Comparison of ENCODE assay signal across 2 cellular contexts in the genomic region with DNA sequence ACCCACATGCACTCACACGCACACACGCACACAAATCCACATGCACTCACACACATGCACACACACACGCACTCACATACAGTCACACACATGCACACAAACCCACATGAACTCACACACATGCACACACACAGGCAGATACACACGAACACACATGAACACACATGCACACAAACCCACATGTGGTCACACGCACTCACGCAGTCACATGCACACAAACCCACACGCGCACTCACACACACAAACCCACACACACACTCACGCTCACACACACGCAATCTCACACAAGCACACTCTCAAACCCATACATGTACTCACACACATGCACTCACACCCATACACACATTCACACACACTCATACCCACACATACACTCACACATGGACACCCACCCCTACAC.
TF ChIP-seq lines count a peak whose summit lies in the region.

No MANE protein-coding gene starts in this region.

TF ChIP-seq in HepG2, 621 proteins besides CTCF, POLR2A, EP300 and RAD21 (continued from another document and continues in another):
- TF ChIP-seq, protein P1, sequence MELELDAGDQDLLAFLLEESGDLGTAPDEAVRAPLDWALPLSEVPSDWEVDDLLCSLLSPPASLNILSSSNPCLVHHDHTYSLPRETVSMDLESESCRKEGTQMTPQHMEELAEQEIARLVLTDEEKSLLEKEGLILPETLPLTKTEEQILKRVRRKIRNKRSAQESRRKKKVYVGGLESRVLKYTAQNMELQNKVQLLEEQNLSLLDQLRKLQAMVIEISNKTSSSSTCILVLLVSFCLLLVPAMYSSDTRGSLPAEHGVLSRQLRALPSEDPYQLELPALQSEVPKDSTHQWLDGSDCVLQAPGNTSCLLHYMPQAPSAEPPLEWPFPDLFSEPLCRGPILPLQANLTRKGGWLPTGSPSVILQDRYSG (CRISPR knock-in tag; IDR thresholded peaks at IDR 0.05): no peak
- TF ChIP-seq, protein P2, sequence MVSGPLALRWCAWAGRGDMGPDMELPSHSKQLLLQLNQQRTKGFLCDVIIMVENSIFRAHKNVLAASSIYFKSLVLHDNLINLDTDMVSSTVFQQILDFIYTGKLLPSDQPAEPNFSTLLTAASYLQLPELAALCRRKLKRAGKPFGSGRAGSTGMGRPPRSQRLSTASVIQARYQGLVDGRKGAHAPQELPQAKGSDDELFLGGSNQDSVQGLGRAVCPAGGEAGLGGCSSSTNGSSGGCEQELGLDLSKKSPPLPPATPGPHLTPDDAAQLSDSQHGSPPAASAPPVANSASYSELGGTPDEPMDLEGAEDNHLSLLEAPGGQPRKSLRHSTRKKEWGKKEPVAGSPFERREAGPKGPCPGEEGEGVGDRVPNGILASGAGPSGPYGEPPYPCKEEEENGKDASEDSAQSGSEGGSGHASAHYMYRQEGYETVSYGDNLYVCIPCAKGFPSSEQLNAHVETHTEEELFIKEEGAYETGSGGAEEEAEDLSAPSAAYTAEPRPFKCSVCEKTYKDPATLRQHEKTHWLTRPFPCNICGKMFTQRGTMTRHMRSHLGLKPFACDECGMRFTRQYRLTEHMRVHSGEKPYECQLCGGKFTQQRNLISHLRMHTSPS (CRISPR knock-in tag; IDR thresholded peaks at IDR 0.05; ENCODE audit: low read depth): no peak
- TF ChIP-seq, protein P3, sequence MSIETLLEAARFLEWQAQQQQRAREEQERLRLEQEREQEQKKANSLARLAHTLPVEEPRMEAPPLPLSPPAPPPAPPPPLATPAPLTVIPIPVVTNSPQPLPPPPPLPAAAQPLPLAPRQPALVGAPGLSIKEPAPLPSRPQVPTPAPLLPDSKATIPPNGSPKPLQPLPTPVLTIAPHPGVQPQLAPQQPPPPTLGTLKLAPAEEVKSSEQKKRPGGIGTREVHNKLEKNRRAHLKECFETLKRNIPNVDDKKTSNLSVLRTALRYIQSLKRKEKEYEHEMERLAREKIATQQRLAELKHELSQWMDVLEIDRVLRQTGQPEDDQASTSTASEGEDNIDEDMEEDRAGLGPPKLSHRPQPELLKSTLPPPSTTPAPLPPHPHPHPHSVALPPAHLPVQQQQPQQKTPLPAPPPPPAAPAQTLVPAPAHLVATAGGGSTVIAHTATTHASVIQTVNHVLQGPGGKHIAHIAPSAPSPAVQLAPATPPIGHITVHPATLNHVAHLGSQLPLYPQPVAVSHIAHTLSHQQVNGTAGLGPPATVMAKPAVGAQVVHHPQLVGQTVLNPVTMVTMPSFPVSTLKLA (IDR thresholded peaks at IDR 0.05): peak; percentile 94
- TF ChIP-seq SNRNP70 (IDR thresholded peaks at IDR 0.05; ENCODE audit: low read depth, low read length): no peak
- TF ChIP-seq ZNF546 (CRISPR knock-in tag; conservative IDR thresholded peaks at IDR 0.05): no peak
- TF ChIP-seq ZNF207 (IDR thresholded peaks at IDR 0.05; ENCODE audit: borderline replicate concordance): 0 out of 2 replicates have a peak, but pooled peaks have one; percentile 18
- no peak for TF ChIP-seq NFRKB (IDR thresholded peaks at IDR 0.05)
- TF ChIP-seq, protein P4, sequence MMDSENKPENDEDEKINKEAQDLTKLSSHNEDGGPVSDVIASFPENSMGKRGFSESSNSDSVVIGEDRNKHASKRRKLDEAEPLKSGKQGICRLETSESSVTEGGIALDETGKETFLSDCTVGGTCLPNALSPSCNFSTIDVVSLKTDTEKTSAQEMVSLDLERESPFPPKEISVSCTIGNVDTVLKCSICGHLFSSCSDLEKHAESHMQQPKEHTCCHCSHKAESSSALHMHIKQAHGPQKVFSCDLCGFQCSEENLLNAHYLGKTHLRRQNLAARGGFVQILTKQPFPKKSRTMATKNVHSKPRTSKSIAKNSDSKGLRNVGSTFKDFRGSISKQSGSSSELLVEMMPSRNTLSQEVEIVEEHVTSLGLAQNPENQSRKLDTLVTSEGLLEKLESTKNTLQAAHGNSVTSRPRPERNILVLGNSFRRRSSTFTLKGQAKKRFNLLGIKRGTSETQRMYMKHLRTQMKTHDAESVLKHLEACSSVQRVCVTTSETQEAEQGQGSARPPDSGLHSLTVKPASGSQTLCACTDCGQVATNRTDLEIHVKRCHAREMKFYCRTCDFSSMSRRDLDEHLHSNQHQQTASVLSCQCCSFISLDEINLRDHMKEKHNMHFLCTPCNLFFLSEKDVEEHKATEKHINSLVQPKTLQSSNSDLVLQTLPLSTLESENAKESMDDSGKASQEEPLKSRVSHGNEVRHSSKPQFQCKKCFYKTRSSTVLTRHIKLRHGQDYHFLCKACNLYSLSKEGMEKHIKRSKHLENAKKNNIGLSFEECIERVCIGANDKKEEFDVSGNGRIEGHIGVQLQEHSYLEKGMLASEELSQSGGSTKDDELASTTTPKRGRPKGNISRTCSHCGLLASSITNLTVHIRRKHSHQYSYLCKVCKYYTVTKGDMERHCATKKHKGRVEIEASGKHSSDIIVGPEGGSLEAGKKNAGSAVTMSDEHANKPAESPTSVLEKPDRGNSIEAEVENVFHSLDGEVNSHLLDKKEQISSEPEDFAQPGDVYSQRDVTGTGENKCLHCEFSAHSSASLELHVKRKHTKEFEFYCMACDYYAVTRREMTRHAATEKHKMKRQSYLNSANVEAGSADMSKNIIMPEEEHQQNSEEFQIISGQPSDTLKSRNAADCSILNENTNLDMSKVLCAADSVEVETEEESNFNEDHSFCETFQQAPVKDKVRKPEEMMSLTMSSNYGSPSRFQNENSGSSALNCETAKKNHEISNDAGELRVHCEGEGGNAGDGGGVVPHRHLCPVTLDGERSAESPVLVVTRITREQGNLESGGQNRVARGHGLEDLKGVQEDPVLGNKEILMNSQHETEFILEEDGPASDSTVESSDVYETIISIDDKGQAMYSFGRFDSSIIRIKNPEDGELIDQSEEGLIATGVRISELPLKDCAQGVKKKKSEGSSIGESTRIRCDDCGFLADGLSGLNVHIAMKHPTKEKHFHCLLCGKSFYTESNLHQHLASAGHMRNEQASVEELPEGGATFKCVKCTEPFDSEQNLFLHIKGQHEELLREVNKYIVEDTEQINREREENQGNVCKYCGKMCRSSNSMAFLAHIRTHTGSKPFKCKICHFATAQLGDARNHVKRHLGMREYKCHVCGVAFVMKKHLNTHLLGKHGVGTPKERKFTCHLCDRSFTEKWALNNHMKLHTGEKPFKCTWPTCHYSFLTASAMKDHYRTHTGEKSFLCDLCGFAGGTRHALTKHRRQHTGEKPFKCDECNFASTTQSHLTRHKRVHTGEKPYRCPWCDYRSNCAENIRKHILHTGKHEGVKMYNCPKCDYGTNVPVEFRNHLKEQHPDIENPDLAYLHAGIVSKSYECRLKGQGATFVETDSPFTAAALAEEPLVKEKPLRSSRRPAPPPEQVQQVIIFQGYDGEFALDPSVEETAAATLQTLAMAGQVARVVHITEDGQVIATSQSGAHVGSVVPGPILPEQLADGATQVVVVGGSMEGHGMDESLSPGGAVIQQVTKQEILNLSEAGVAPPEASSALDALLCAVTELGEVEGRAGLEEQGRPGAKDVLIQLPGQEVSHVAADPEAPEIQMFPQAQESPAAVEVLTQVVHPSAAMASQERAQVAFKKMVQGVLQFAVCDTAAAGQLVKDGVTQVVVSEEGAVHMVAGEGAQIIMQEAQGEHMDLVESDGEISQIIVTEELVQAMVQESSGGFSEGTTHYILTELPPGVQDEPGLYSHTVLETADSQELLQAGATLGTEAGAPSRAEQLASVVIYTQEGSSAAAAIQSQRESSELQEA (CRISPR knock-in tag; IDR thresholded peaks at IDR 0.05; ENCODE audit: not compliant biosample characterization): no peak

TF ChIP-seq in K562, 482 proteins besides CTCF, POLR2A, EP300 and RAD21 (continued from another document and continues in another):
- TF ChIP-seq, protein P5, sequence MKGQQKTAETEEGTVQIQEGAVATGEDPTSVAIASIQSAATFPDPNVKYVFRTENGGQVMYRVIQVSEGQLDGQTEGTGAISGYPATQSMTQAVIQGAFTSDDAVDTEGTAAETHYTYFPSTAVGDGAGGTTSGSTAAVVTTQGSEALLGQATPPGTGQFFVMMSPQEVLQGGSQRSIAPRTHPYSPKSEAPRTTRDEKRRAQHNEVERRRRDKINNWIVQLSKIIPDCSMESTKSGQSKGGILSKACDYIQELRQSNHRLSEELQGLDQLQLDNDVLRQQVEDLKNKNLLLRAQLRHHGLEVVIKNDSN (CRISPR knock-in tag; IDR thresholded peaks at IDR 0.05): peak; percentile 36; the same call in 1 of the 2 replicates
- no peak for TF ChIP-seq FOXA3 (CRISPR knock-in tag; conservative IDR thresholded peaks at IDR 0.05 in 1 of 2, IDR thresholded peaks at IDR 0.05 in 1 of 2)
- TF ChIP-seq SMARCA5 (IDR thresholded peaks at IDR 0.05): peak; percentile 54; the same call in 1 of the 2 replicates
- TF ChIP-seq ZNF224 (CRISPR knock-in tag; IDR thresholded peaks at IDR 0.05): no peak
- TF ChIP-seq, protein P6, sequence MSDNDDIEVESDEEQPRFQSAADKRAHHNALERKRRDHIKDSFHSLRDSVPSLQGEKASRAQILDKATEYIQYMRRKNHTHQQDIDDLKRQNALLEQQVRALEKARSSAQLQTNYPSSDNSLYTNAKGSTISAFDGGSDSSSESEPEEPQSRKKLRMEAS (CRISPR knock-in tag; IDR thresholded peaks at IDR 0.05): peak; percentile 11; the same call in 1 of the 2 replicates
- TF ChIP-seq HDGF (IDR thresholded peaks at IDR 0.05): no peak
- no peak for TF ChIP-seq PRPF4 (IDR thresholded peaks at IDR 0.05; ENCODE audit: insufficient read depth, low read depth, low read length, poor library complexity, severe bottlenecking)
- no peak for TF ChIP-seq ZNF3 (CRISPR knock-in tag; IDR thresholded peaks at IDR 0.05)
- TF ChIP-seq, protein P7, sequence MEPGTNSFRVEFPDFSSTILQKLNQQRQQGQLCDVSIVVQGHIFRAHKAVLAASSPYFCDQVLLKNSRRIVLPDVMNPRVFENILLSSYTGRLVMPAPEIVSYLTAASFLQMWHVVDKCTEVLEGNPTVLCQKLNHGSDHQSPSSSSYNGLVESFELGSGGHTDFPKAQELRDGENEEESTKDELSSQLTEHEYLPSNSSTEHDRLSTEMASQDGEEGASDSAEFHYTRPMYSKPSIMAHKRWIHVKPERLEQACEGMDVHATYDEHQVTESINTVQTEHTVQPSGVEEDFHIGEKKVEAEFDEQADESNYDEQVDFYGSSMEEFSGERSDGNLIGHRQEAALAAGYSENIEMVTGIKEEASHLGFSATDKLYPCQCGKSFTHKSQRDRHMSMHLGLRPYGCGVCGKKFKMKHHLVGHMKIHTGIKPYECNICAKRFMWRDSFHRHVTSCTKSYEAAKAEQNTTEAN (CRISPR knock-in tag; IDR thresholded peaks at IDR 0.05): peak; percentile 82; the same call in 1 of the 2 replicates
- peak in 1 of 2 experiments; percentile 32; a peak in 1 of 4 replicates for TF ChIP-seq HDAC1 (IDR thresholded peaks at IDR 0.05)
- no peak for TF ChIP-seq ARID1B (IDR thresholded peaks at IDR 0.05)
- no peak for TF ChIP-seq RNF2 (IDR thresholded peaks at IDR 0.05)
- TF ChIP-seq, protein P8, sequence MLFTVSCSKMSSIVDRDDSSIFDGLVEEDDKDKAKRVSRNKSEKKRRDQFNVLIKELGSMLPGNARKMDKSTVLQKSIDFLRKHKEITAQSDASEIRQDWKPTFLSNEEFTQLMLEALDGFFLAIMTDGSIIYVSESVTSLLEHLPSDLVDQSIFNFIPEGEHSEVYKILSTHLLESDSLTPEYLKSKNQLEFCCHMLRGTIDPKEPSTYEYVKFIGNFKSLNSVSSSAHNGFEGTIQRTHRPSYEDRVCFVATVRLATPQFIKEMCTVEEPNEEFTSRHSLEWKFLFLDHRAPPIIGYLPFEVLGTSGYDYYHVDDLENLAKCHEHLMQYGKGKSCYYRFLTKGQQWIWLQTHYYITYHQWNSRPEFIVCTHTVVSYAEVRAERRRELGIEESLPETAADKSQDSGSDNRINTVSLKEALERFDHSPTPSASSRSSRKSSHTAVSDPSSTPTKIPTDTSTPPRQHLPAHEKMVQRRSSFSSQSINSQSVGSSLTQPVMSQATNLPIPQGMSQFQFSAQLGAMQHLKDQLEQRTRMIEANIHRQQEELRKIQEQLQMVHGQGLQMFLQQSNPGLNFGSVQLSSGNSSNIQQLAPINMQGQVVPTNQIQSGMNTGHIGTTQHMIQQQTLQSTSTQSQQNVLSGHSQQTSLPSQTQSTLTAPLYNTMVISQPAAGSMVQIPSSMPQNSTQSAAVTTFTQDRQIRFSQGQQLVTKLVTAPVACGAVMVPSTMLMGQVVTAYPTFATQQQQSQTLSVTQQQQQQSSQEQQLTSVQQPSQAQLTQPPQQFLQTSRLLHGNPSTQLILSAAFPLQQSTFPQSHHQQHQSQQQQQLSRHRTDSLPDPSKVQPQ (CRISPR knock-in tag; IDR thresholded peaks at IDR 0.05; ENCODE audit: borderline replicate concordance): no peak
- no peak for TF ChIP-seq TAL1 (IDR thresholded peaks at IDR 0.05)
- no peak for TF ChIP-seq SIX5 (IDR thresholded peaks at IDR 0.05; ENCODE audit: borderline replicate concordance in 1 of 2, insufficient read depth in 1 of 2, low read depth in 1 of 2, low read length in 2 of 2)
- TF ChIP-seq, protein P9, sequence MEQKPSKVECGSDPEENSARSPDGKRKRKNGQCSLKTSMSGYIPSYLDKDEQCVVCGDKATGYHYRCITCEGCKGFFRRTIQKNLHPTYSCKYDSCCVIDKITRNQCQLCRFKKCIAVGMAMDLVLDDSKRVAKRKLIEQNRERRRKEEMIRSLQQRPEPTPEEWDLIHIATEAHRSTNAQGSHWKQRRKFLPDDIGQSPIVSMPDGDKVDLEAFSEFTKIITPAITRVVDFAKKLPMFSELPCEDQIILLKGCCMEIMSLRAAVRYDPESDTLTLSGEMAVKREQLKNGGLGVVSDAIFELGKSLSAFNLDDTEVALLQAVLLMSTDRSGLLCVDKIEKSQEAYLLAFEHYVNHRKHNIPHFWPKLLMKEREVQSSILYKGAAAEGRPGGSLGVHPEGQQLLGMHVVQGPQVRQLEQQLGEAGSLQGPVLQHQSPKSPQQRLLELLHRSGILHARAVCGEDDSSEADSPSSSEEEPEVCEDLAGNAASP (IDR thresholded peaks at IDR 0.05): no peak
- 0 out of 2 replicates have a peak, but pooled peaks have one; percentile 26 for TF ChIP-seq TSC22D4 (tag; IDR thresholded peaks at IDR 0.05)
- TF ChIP-seq U2AF2 (optimal IDR thresholded peaks at IDR 0.05; ENCODE audit: low read depth, low read length): no peak
- no peak for TF ChIP-seq ZNF79 (CRISPR knock-in tag; IDR thresholded peaks at IDR 0.05; ENCODE audit: low read depth)
- no peak for TF ChIP-seq MIER1 (IDR thresholded peaks at IDR 0.05; ENCODE audit: low read depth)
